In the genomic region with DNA sequence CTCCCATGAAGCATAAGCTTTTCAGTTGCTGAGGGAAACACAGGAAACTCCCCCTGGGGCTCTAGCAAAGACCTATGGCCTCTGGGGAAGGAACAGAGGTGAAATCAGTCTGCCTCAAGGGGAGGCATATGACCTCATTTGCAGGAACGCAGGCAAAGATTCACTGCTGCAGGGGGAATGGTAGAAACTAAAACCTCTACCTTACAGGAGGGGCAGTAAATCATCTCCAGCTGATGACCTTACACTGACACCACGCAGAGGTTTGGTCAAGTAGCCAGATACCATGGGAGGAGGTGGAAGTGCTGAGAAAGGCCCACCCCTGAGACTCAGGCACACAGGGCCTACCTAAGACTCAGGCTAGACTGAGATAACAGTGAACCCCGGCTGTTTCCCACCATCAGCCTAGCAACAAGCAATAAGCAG, we compare ENCODE assay signal across 14 cellular contexts.
DNase-seq lines count a peak whose midpoint lies in the region; ATAC-seq and TF ChIP-seq lines count a peak whose summit lies in the region.
"Had no signal": no experiment of that assay in that cellular context is flagged by ENCODE, and none has a peak within 500 bp of the region (broad histone marks: within the 10 kb centered on the region; RNA-seq: fewer than 3 reads in every experiment).

No MANE protein-coding gene starts in this region.

- H3K27ac Mint-ChIP-seq in H9 = peak overlapping the region; percentile 67 to 95 (median 78); a peak in 6 of 7 replicates
- H3K27ac Mint-ChIP-seq: activated CD4-positive, alpha-beta memory T cell treated with anti-CD3 and anti-CD28 coated beads for 36 hours; activated naive CD4-positive, alpha-beta T cell treated with anti-CD3 and anti-CD28 coated beads, Interleukin-2, amount 10 ng/mL, durations not matched to agents 7 days and 5 days; T-helper 1 cell treated with Interleukin-12 subunit alpha and Interleukin-12 subunit beta and Interleukin-4 antibody, amounts not matched to agents 30 μg/mL and 1 μg/mL, for 36 hours had no signal

- H3K27me3 ChIP-seq in H9 (ENCODE audit: insufficient read depth, low read length) (no peaks in the 10 kb centered on the region), HUES48 (ENCODE audit: control insufficient read depth, insufficient read depth, low read length) (no peaks in the 10 kb centered on the region), mesendoderm (ENCODE audit: insufficient read depth, low read length, poor library complexity) (no peaks in the 10 kb centered on the region)

- H2BK20ac ChIP-seq in H9 (ENCODE audit: low read depth, low read length, poor library complexity, severe bottlenecking) = no peak overlapping the region

- WGBS in H9 (ENCODE audit: extremely low coverage, insufficient read length, low lambda C conversion rate) = no CpG with 5 or more reads among the region's 3 CpGs
- WGBS in mesendoderm (ENCODE audit: extremely low coverage, insufficient coverage, low lambda C conversion rate) = no CpG with 5 or more reads among the region's 3 CpGs

- H3K4me3 ChIP-seq in HUES48 (ENCODE audit: low read depth, low read length) (no peak overlapping the region), mesendoderm (ENCODE audit: low read length) (no peak overlapping the region)

- H3K9me3 ChIP-seq in H9 (ENCODE audit: control insufficient read depth, low read depth, low read length) (no peaks in the 10 kb centered on the region), HUES48 (ENCODE audit: control insufficient read depth, insufficient read depth, low read length) (no peaks in the 10 kb centered on the region)

- no peak overlapping the region for H3T11ph ChIP-seq in H9 (ENCODE audit: low read length)

- H2AK5ac ChIP-seq in H9 (ENCODE audit: insufficient read length, low read length) (no peak overlapping the region), mesendoderm (ENCODE audit: low read length) (no peak overlapping the region)

- H2BK5ac ChIP-seq in H9 (ENCODE audit: insufficient read length, low read length) (no peak overlapping the region), mesendoderm (ENCODE audit: low read length) (no peak overlapping the region)

- intact Hi-C loops in head of caudate nucleus (cut with DNase I) (no loop called here), posterior cingulate gyrus (cut with DNase I) (no loop called here)

- H3K27ac ChIP-seq in H9 (ENCODE audit: insufficient read length, low read depth, low read length) (peak overlapping the region; percentile 79), HUES48 (ENCODE audit: low read depth, low read length) (peak overlapping the region; percentile 68), mesendoderm (ENCODE audit: low read depth, low read length) (peak overlapping the region; percentile 60)

- H3K4ac ChIP-seq in H9 (ENCODE audit: low read depth, low read length) (no peak overlapping the region), mesendoderm (ENCODE audit: low read depth, low read length) (no peak overlapping the region)

- H4K8ac ChIP-seq in H9 (replicated peaks; ENCODE audit: insufficient read length, low read depth, low read length) = no peak overlapping the region
- H4K8ac ChIP-seq in mesendoderm (ENCODE audit: low read depth, low read length) = no peak overlapping the region

- peak; percentile 63 for DNase-seq in H9
- DNase-seq in mesendoderm = peak; percentile 96
- DNase-seq in head of caudate nucleus = no peak
- DNase-seq in SW480 (ENCODE audit: low spot score) = no peak
- no peak for DNase-seq in posterior cingulate gyrus
- DNase-seq in RPMI8226 = no peak
- DNase-seq: activated CD4-positive, alpha-beta memory T cell treated with anti-CD3 and anti-CD28 coated beads for 36 hours; activated naive CD4-positive, alpha-beta T cell treated with anti-CD3 and anti-CD28 coated beads, Interleukin-2, amount 10 ng/mL, durations not matched to agents 7 days and 5 days; left cardiac atrium; OCI-M1 had no signal

- H3K23ac ChIP-seq in H9 (ENCODE audit: insufficient read length, low read depth, low read length) (no peak overlapping the region), mesendoderm (ENCODE audit: low read length) (no peak overlapping the region)

- H3K23me2 ChIP-seq in H9 (ENCODE audit: insufficient read length, low read depth, low read length, poor library complexity, severe bottlenecking) = no peaks in the 10 kb centered on the region

- no peak for TF ChIP-seq CTCF in H9 (conservative IDR thresholded peaks at IDR 0.05)

- peaks cover 22 to 57% (median 31%) of the 10 kb centered on the region in 3 experiments for H3K36me3 Mint-ChIP-seq in H9 (ENCODE audit: insufficient read depth in 1 of 3, low read depth in 3 of 3)

- ATAC-seq in GM18909 (IDR thresholded peaks at IDR 0.05; ENCODE audit: poor library complexity, unreplicated experiment) = peak; percentile 82
- ATAC-seq: left cardiac atrium had no signal

- no peak overlapping the region for H3K14ac ChIP-seq in H9 (ENCODE audit: insufficient read depth, low read length)

- H2BK12ac ChIP-seq in H9 (ENCODE audit: insufficient read length, low read depth, low read length) = no peak overlapping the region

- H3K79me1 ChIP-seq in H9 (ENCODE audit: insufficient read depth, low read depth, low read length, poor library complexity, severe bottlenecking) (no peaks in the 10 kb centered on the region), mesendoderm (ENCODE audit: low read length) (no peaks in the 10 kb centered on the region)

- no peak overlapping the region for H2AFZ ChIP-seq in H9 (ENCODE audit: low read length)

- peaks cover 4 to 13% of the 10 kb centered on the region in 2 experiments; a peak in 3 of 5 replicates for H3K9me3 Mint-ChIP-seq in H9
- H3K9me3 Mint-ChIP-seq: activated CD4-positive, alpha-beta memory T cell treated with anti-CD3 and anti-CD28 coated beads for 36 hours; activated naive CD4-positive, alpha-beta T cell treated with anti-CD3 and anti-CD28 coated beads, Interleukin-2, amount 10 ng/mL, durations not matched to agents 7 days and 5 days; neural crest cell; T-helper 1 cell treated with Interleukin-12 subunit alpha and Interleukin-12 subunit beta and Interleukin-4 antibody, amounts not matched to agents 30 μg/mL and 1 μg/mL, for 36 hours had no signal

- no peak overlapping the region for H3K4me3 Mint-ChIP-seq in H9
- H3K4me3 Mint-ChIP-seq: activated CD4-positive, alpha-beta memory T cell treated with anti-CD3 and anti-CD28 coated beads for 36 hours; activated naive CD4-positive, alpha-beta T cell treated with anti-CD3 and anti-CD28 coated beads, Interleukin-2, amount 10 ng/mL, durations not matched to agents 7 days and 5 days; neural crest cell; T-helper 1 cell treated with Interleukin-12 subunit alpha and Interleukin-12 subunit beta and Interleukin-4 antibody, amounts not matched to agents 30 μg/mL and 1 μg/mL, for 36 hours had no signal

- peak overlapping the region; percentile 18 for H4K91ac ChIP-seq in H9 (ENCODE audit: insufficient read length, low read depth, low read length)

- H2BK120ac ChIP-seq in H9 (ENCODE audit: low read depth, low read length, poor library complexity, severe bottlenecking) = no peak overlapping the region
- H2BK120ac ChIP-seq in mesendoderm (ENCODE audit: low read depth, low read length) = no peak overlapping the region

- H3K56ac ChIP-seq in H9 (ENCODE audit: insufficient read length, low read depth, low read length) (no peak overlapping the region), mesendoderm (ENCODE audit: low read length) (peak overlapping the region; percentile 4)

- peak overlapping the region; percentile 13 for H3K4me2 ChIP-seq in H9 (ENCODE audit: insufficient read depth, insufficient read length, low read length)
- H3K4me2 ChIP-seq in mesendoderm (ENCODE audit: low read length) = no peak overlapping the region

- H3K4me1 ChIP-seq in H9 (ENCODE audit: insufficient read depth, low read length) (peaks cover 6% of the 10 kb centered on the region; the same call in 1 of the 2 replicates), HUES48 (ENCODE audit: control insufficient read depth, insufficient read depth, low read length) (peaks cover 6% of the 10 kb centered on the region; the same call in 1 of the 2 replicates), mesendoderm (ENCODE audit: control insufficient read depth, low read depth, low read length) (peaks cover 7% of the 10 kb centered on the region)

- H2BK15ac ChIP-seq in H9 (ENCODE audit: low read depth, low read length) (no peak overlapping the region), mesendoderm (replicated peaks; ENCODE audit: low read depth) (no peak overlapping the region)

- H3K4me1 Mint-ChIP-seq in H9 = peaks cover 12 to 13% of the 10 kb centered on the region in 2 experiments
- H3K4me1 Mint-ChIP-seq: activated naive CD4-positive, alpha-beta T cell treated with anti-CD3 and anti-CD28 coated beads, Interleukin-2, amount 10 ng/mL, durations not matched to agents 7 days and 5 days had no signal

- H3K36me3 ChIP-seq in HUES48 (ENCODE audit: control insufficient read depth, insufficient read depth, low read length) (peaks cover 29% of the 10 kb centered on the region), mesendoderm (ENCODE audit: control insufficient read depth, insufficient read depth, low read length) (no peaks in the 10 kb centered on the region)

- H3K18ac ChIP-seq in H9 (ENCODE audit: insufficient read length, low read depth, low read length) (peak overlapping the region; percentile 54), mesendoderm (ENCODE audit: low read length) (peak overlapping the region; percentile 70)

- H3K9ac ChIP-seq in H9 (ENCODE audit: extremely low read depth, insufficient read length, low read length) = no peak overlapping the region
- no peak overlapping the region for H3K9ac ChIP-seq in HUES48 (ENCODE audit: low read depth, low read length)
- H3K9ac ChIP-seq in mesendoderm (ENCODE audit: low read length) = no peak overlapping the region

- no peaks in the 10 kb centered on the region for H3K79me2 ChIP-seq in H9 (ENCODE audit: insufficient read depth, low read length)
- no peaks in the 10 kb centered on the region for H3K79me2 ChIP-seq in mesendoderm (ENCODE audit: control insufficient read depth, insufficient read depth, low read length)

- no peaks in the 10 kb centered on the region for H4K20me1 ChIP-seq in H9 (ENCODE audit: control insufficient read depth, insufficient read depth, insufficient read length)

- H3K27me3 Mint-ChIP-seq in H9 (ENCODE audit: low read depth) = no peaks in the 10 kb centered on the region
- H3K27me3 Mint-ChIP-seq: activated CD4-positive, alpha-beta memory T cell treated with anti-CD3 and anti-CD28 coated beads for 36 hours; activated naive CD4-positive, alpha-beta T cell treated with anti-CD3 and anti-CD28 coated beads, Interleukin-2, amount 10 ng/mL, durations not matched to agents 7 days and 5 days had no signal

- H4K5ac ChIP-seq in H9 (ENCODE audit: insufficient read length, low read depth, low read length) (no peak overlapping the region), mesendoderm (ENCODE audit: low read length) (no peak overlapping the region)

Comparison
In these comparisons a context has a peak if more than half of its experiments do, and no peak if none do; other contexts are left out.
1. DNase-seq: peak in H9 (single experiment) and mesendoderm (single experiment); none in head of caudate nucleus (0 of 42), SW480 (single experiment), posterior cingulate gyrus (0 of 10) and RPMI8226 (single experiment).
2. Peak in every context shown above with its lines, with median percentiles within 50 percentile points of each other: H3K27ac ChIP-seq.